ENCODE assay signal across 1 cellular context in genomic region chr3:4493008-4493930, GRCh38.
TF ChIP-seq lines count a peak whose summit lies in the region.

TSS of gene ITPR1 (plus strand) at chr3:4493348. CDS start at chr3:4516492, 23,144 bp downstream.

TF ChIP-seq in HepG2, 621 proteins besides CTCF, POLR2A, EP300 and RAD21 (continued from another document and continues in another):
- TF ChIP-seq ZBTB25 (CRISPR knock-in tag; IDR thresholded peaks at IDR 0.05) (0 out of 2 replicates have a peak, but pooled peaks have one; percentile 57), ZNF264 (CRISPR knock-in tag; IDR thresholded peaks at IDR 0.05) (no peak), HNF4G (IDR thresholded peaks at IDR 0.05; ENCODE audit: borderline replicate concordance, low read depth, low read length) (peak; percentile 42; the same call in 1 of the 2 replicates), HNF4G (CRISPR knock-in tag; IDR thresholded peaks at IDR 0.05; ENCODE audit: borderline replicate concordance, low read depth) (no peak), ZBTB3 (CRISPR knock-in tag; IDR thresholded peaks at IDR 0.05; ENCODE audit: borderline replicate concordance, low read depth) (peak; percentile 85; the same call in 1 of the 2 replicates), ZSCAN21 (CRISPR knock-in tag; IDR thresholded peaks at IDR 0.05; ENCODE audit: borderline replicate concordance) (peak; percentile 68; the same call in 1 of the 2 replicates), DDIT3 (CRISPR knock-in tag; IDR thresholded peaks at IDR 0.05) (no peak), ZNF598 (CRISPR knock-in tag; IDR thresholded peaks at IDR 0.05; ENCODE audit: borderline replicate concordance) (no peak), ZNF687 (CRISPR knock-in tag; IDR thresholded peaks at IDR 0.05) (peak; percentile 75), ATRX (CRISPR knock-in tag; IDR thresholded peaks at IDR 0.05; ENCODE audit: borderline replicate concordance) (no peak), MXD4 (CRISPR knock-in tag; IDR thresholded peaks at IDR 0.05) (peak; percentile 81), AGO2 (optimal IDR thresholded peaks at IDR 0.05; ENCODE audit: low read depth, low read length) (no peak), KLF12 (CRISPR knock-in tag; IDR thresholded peaks at IDR 0.05; ENCODE audit: borderline replicate concordance) (peak; percentile 67; the same call in 1 of the 2 replicates), REPIN1 (CRISPR knock-in tag; IDR thresholded peaks at IDR 0.05; ENCODE audit: borderline replicate concordance, low read depth) (no peak), MYNN (CRISPR knock-in tag; IDR thresholded peaks at IDR 0.05; ENCODE audit: low read depth) (no peak), DRAP1 (CRISPR knock-in tag; IDR thresholded peaks at IDR 0.05) (peak; percentile 99), CENPT (CRISPR knock-in tag; IDR thresholded peaks at IDR 0.05; ENCODE audit: low read depth) (no peak), ARNT2 (CRISPR knock-in tag; IDR thresholded peaks at IDR 0.05; ENCODE audit: low read depth) (no peak), MEIS1 (CRISPR knock-in tag; IDR thresholded peaks at IDR 0.05; ENCODE audit: borderline replicate concordance) (no peak), SAP130 (CRISPR knock-in tag; IDR thresholded peaks at IDR 0.05; ENCODE audit: low read depth) (peak; percentile 95), MXI1 (IDR thresholded peaks at IDR 0.05; ENCODE audit: borderline replicate concordance, low read depth, low read length) (peak; percentile 92; the same call in 2 of the 3 replicates), PHF8 (CRISPR knock-in tag; IDR thresholded peaks at IDR 0.05) (peak; percentile 76), TERF1 (CRISPR knock-in tag; IDR thresholded peaks at IDR 0.05) (no peak), TFAP4 (IDR thresholded peaks at IDR 0.05; ENCODE audit: borderline replicate concordance, low read depth) (no peak), REXO4 (CRISPR knock-in tag; IDR thresholded peaks at IDR 0.05; ENCODE audit: borderline replicate concordance) (no peak), IRF2 (CRISPR knock-in tag; IDR thresholded peaks at IDR 0.05) (peak; percentile 84), ZNF343 (CRISPR knock-in tag; IDR thresholded peaks at IDR 0.05) (no peak), HNRNPH1 (optimal IDR thresholded peaks at IDR 0.05; ENCODE audit: low read depth, low read length) (no peak), ZBTB4 (CRISPR knock-in tag; IDR thresholded peaks at IDR 0.05; ENCODE audit: borderline replicate concordance) (0 out of 2 replicates have a peak, but pooled peaks have one; percentile 46), SIN3A (IDR thresholded peaks at IDR 0.05; ENCODE audit: borderline replicate concordance, low read depth, low read length) (peak; percentile 99), ZNF710 (CRISPR knock-in tag; IDR thresholded peaks at IDR 0.05; ENCODE audit: borderline replicate concordance) (peak; percentile 91), RELA (CRISPR knock-in tag; IDR thresholded peaks at IDR 0.05) (no peak), ZSCAN12 (CRISPR knock-in tag; IDR thresholded peaks at IDR 0.05) (no peak), CCDC6 (CRISPR knock-in tag; IDR thresholded peaks at IDR 0.05) (no peak), BORCS8-MEF2B (CRISPR knock-in tag; IDR thresholded peaks at IDR 0.05) (peak; percentile 67; the same call in 1 of the 2 replicates), ZNF124 (CRISPR knock-in tag; IDR thresholded peaks at IDR 0.05) (no peak), SMC3 (IDR thresholded peaks at IDR 0.05; ENCODE audit: low read length) (peak; percentile 24; the same call in 1 of the 2 replicates), SPEN (CRISPR knock-in tag; IDR thresholded peaks at IDR 0.05; ENCODE audit: low read depth) (no peak; the same call in 1 of the 2 replicates), ZNF207 (IDR thresholded peaks at IDR 0.05; ENCODE audit: borderline replicate concordance) (no peak), JDP2 (CRISPR knock-in tag; IDR thresholded peaks at IDR 0.05; ENCODE audit: borderline replicate concordance) (no peak), TEAD3 (CRISPR knock-in tag; optimal IDR thresholded peaks at IDR 0.05; ENCODE audit: borderline replicate concordance) (peak; percentile 19), ZNF446 (CRISPR knock-in tag; IDR thresholded peaks at IDR 0.05) (0 out of 2 replicates have a peak, but pooled peaks have one; percentile 51), NFATC3 (CRISPR knock-in tag; IDR thresholded peaks at IDR 0.05) (no peak), NCOA2 (CRISPR knock-in tag; IDR thresholded peaks at IDR 0.05) (no peak; the same call in 1 of the 2 replicates), BCLAF1 (IDR thresholded peaks at IDR 0.05) (no peak), MAFG (CRISPR knock-in tag; IDR thresholded peaks at IDR 0.05) (no peak), NFIC (IDR thresholded peaks at IDR 0.05; ENCODE audit: low read length) (no peak), ZNF547 (CRISPR knock-in tag; IDR thresholded peaks at IDR 0.05) (no peak; the same call in 1 of the 2 replicates), GTF2F1 (IDR thresholded peaks at IDR 0.05; ENCODE audit: low read length) (peak; percentile 80; the same call in 1 of the 2 replicates), MED8 (CRISPR knock-in tag; IDR thresholded peaks at IDR 0.05; ENCODE audit: insufficient replicate concordance) (no peak), IKZF1 (IDR thresholded peaks at IDR 0.05) (no peak), ZSCAN25 (CRISPR knock-in tag; IDR thresholded peaks at IDR 0.05) (no peak), ETV5 (CRISPR knock-in tag; IDR thresholded peaks at IDR 0.05; ENCODE audit: borderline replicate concordance) (no peak)
